19 cellular contexts compared by ENCODE assay signal in genomic region chr3:9837701-9838582, GRCh38.
DNase-seq lines count a peak whose midpoint lies in the region; ATAC-seq and TF ChIP-seq lines count a peak whose summit lies in the region.
"Had no signal": no experiment of that assay in that cellular context is flagged by ENCODE, and none has a peak within 500 bp of the region (broad histone marks: within the 10 kb centered on the region; RNA-seq: fewer than 3 reads in every experiment).

No MANE protein-coding gene starts in this region.

- H4K20me1 ChIP-seq in Loucy (ENCODE audit: insufficient read depth, low read length, poor library complexity, severe bottlenecking) = no peaks in the 10 kb centered on the region

- peak overlapping the region; percentile 9 for H3K4me3 ChIP-seq in Loucy (ENCODE audit: low read length, poor library complexity, severe bottlenecking)
- H3K4me3 ChIP-seq in cardiac fibroblast (replicated peaks in 1 of 2; ENCODE audit: low read depth in 2 of 2, low read length in 2 of 2) = no peak overlapping the region
- no peak overlapping the region for H3K4me3 ChIP-seq in neutrophil (ENCODE audit: low read depth in 1 of 2, low read length in 1 of 2)
- H3K4me3 ChIP-seq: esophagus squamous epithelium, heart left ventricle, mucosa of descending colon had no signal

- no peak overlapping the region for H2AFZ ChIP-seq in Loucy (ENCODE audit: low read length)
- H2AFZ ChIP-seq: parathyroid adenoma had no signal

- H3K9me3 ChIP-seq in Loucy (ENCODE audit: insufficient read depth, low read depth, low read length) (no peaks in the 10 kb centered on the region), neutrophil (no peaks in the 10 kb centered on the region)
- H3K9me3 ChIP-seq: esophagus squamous epithelium, heart left ventricle, mucosa of descending colon had no signal

- TF ChIP-seq CTCF in Loucy (conservative IDR thresholded peaks at IDR 0.05; ENCODE audit: low read length) (no peak), cardiac fibroblast (IDR thresholded peaks at IDR 0.05; ENCODE audit: low read depth, low read length) (no peak), neutrophil (IDR thresholded peaks at IDR 0.05) (no peak)

- peak; percentile 44 for DNase-seq in GDM1 (lab: John Stamatoyannopoulos, UW)
- peak; percentile 12 to 46 for DNase-seq in cardiac fibroblast (ENCODE audit: low read depth in 2 of 2)
- DNase-seq in NCI-H2227 treated with DMSO at 0.1 percent for 48 hours (lab: John Stamatoyannopoulos, UW) = no peak
- DNase-seq in NCI-H510A (lab: John Stamatoyannopoulos, UW) = no peak
- DNase-seq: activated naive CD4-positive, alpha-beta T cell; cortex of kidney; DMS53; esophagus squamous epithelium; heart left ventricle; HFFc6; kidney had no signal

- H3K27me3 ChIP-seq in Loucy (ENCODE audit: insufficient read depth, low read length, poor library complexity, severe bottlenecking) = no peaks in the 10 kb centered on the region
- no peaks in the 10 kb centered on the region for H3K27me3 ChIP-seq in neutrophil
- H3K27me3 ChIP-seq: esophagus squamous epithelium, heart left ventricle had no signal

- peaks cover 30% of the 10 kb centered on the region; the same call in 1 of the 2 replicates for H3K36me3 ChIP-seq in Loucy (ENCODE audit: insufficient read depth, low read length)
- H3K36me3 ChIP-seq in neutrophil = peaks cover 56% of the 10 kb centered on the region

- peak overlapping the region; percentile 16 for H3K9ac ChIP-seq in Loucy (ENCODE audit: low read depth, low read length, poor library complexity, severe bottlenecking)
- H3K9ac ChIP-seq: KMS-11, parathyroid adenoma had no signal

- H3K9me2 ChIP-seq in Loucy (replicated peaks; ENCODE audit: low read depth, low read length) = no peaks in the 10 kb centered on the region

- H3K27ac ChIP-seq in neutrophil = peak overlapping the region; percentile 25
- H3K27ac ChIP-seq: C4-2B, esophagus squamous epithelium, heart left ventricle, KMS-11, parathyroid adenoma, VCaP had no signal

- H3K4me2 ChIP-seq in Loucy (ENCODE audit: low read depth, low read length, poor library complexity, severe bottlenecking) = peak overlapping the region; percentile 41
- H3K4me2 ChIP-seq: KMS-11 had no signal

- no peaks in the 10 kb centered on the region for H3F3A ChIP-seq in Loucy (ENCODE audit: low read depth)

- peaks cover 2% of the 10 kb centered on the region; the same call in 1 of the 2 replicates for H3K79me2 ChIP-seq in Loucy (ENCODE audit: insufficient read depth, low read length)
- H3K79me2 ChIP-seq: parathyroid adenoma had no signal

- no peak for ATAC-seq in HG03045 (IDR thresholded peaks at IDR 0.05; ENCODE audit: unreplicated experiment)
- ATAC-seq: heart left ventricle, mucosa of descending colon had no signal

- H3K4me1 ChIP-seq in Loucy (ENCODE audit: insufficient read depth, low read length, poor library complexity, severe bottlenecking) = peaks cover 19% of the 10 kb centered on the region
- H3K4me1 ChIP-seq in neutrophil (ENCODE audit: control insufficient read depth in 1 of 2, insufficient read depth in 1 of 2, low read depth in 1 of 2, low read length in 1 of 2) = peaks cover 12 to 14% of the 10 kb centered on the region in 2 experiments
- H3K4me1 ChIP-seq: parathyroid adenoma had no signal

Comparison
In these comparisons a context has a peak if more than half of its experiments do, and no peak if none do; other contexts are left out.
1. DNase-seq: peak in GDM1 (single experiment) and cardiac fibroblast (2 of 2); none in NCI-H2227 treated with DMSO at 0.1 percent for 48 hours (single experiment) and NCI-H510A (single experiment).